In the genomic region with DNA sequence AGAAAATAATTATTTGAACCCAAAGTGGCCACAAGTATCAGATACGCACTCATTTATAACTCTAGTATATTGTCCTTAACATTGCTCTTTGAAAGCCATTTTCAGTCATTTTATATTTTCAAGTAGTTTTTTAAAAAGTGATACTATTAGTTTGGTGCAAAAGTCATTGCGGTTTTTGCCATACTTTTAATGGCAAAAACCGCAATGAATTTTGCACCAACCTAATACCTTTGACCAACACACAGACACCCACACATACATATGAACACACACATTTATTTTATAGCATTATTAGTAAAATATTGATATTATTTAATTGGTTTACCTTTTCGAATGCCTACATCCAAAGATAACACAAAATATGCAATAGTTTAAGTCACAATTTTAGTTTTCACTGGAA, we compare ENCODE assay signal across 29 cellular contexts.
"Had no signal": no experiment of that assay in that cellular context is flagged by ENCODE, and none has a peak within 500 bp of the region (broad histone marks: within the 10 kb centered on the region; RNA-seq: fewer than 3 reads in every experiment).

No MANE protein-coding gene starts in this region.

- DNase-seq: stimulated activated CD4-positive, alpha-beta T cell treated with anti-CD3 and anti-CD28 coated beads, Interleukin-2, amount 100 ng/mL, for 48 hours; stimulated activated CD4-positive, alpha-beta T cell treated with anti-CD3 and anti-CD28 coated beads, Interleukin-4, amount 100 ng/mL, for 1 hour; stimulated activated CD4-positive, alpha-beta T cell treated with anti-CD3 and anti-CD28 coated beads, Interleukin-4, amount 100 ng/mL, for 24 hours; stimulated activated CD4-positive, alpha-beta T cell treated with anti-CD3 and anti-CD28 coated beads, Interleukin-4, amount 100 ng/mL, for 4 hours; stimulated activated CD8-positive, alpha-beta memory T cell treated with anti-CD3 and anti-CD28 coated beads, Interleukin-4, amount 100 ng/mL, for 48 hours; stimulated activated naive B cell treated with anti-CD40 and anti-IgM and Interleukin-4, amounts not matched to agents 10 μg/mL and 1 μg/mL and 100 μg/mL, for 72 hours; stimulated activated naive CD4-positive, alpha-beta T cell; stimulated activated naive CD4-positive, alpha-beta T cell treated with Interleukin-2 at 50 U/mL for 16 hours; stimulated activated naive CD8-positive, alpha-beta T cell treated with anti-CD3 and anti-CD28 coated beads, Interleukin-15, amount 100 ng/mL, for 72 hours; stimulated activated naive CD8-positive, alpha-beta T cell treated with anti-CD3 and anti-CD28 coated beads, Interleukin-15, Interleukin-2, amounts not matched to agents 100 U/mL and 50 U/mL, for 24 hours; stomach; substantia nigra; testis; thyroid gland; tibial artery; transverse colon; trophoblast cell; upper lobe of left lung; upper lobe of right lung; uterus had no signal

- H3K27ac ChIP-seq: stomach, suprapubic skin, testis, thoracic aorta, thyroid gland, tibial artery, tibial nerve, transverse colon, upper lobe of left lung, upper lobe of right lung, uterus, vagina had no signal

- H3K36me3 Mint-ChIP-seq: stimulated activated effector memory CD8-positive, alpha-beta T cell treated with anti-CD3 and anti-CD28 coated beads, Interleukin-12 subunit alpha, Interleukin-12 subunit beta, amount 100 ng/mL, for 72 hours; stimulated activated memory B cell treated with anti-CD40 and anti-IgM and Interleukin-4, amounts not matched to agents 10 μg/mL and 1 μg/mL and 100 μg/mL, for 72 hours; stimulated activated naive B cell treated with anti-CD40 and anti-IgM and Interleukin-4, amounts not matched to agents 10 μg/mL and 1 μg/mL and 100 μg/mL, for 72 hours; type B pancreatic cell had no signal

- H3K4me3 ChIP-seq: stomach, suprapubic skin, testis, thoracic aorta, thyroid gland, tibial artery, tibial nerve, transverse colon, upper lobe of left lung, upper lobe of right lung, uterus, vagina had no signal

- H3K27ac Mint-ChIP-seq: stimulated activated effector memory CD8-positive, alpha-beta T cell treated with anti-CD3 and anti-CD28 coated beads, Interleukin-12 subunit alpha, Interleukin-12 subunit beta, amount 100 ng/mL, for 72 hours; stimulated activated memory B cell treated with anti-CD40 and anti-IgM and Interleukin-4, amounts not matched to agents 10 μg/mL and 1 μg/mL and 100 μg/mL, for 72 hours; stimulated activated naive B cell treated with anti-CD40 and anti-IgM and Interleukin-4, amounts not matched to agents 10 μg/mL and 1 μg/mL and 100 μg/mL, for 72 hours; stimulated activated naive CD8-positive, alpha-beta T cell treated with anti-CD3 and anti-CD28 coated beads, Interleukin-15, amount 100 ng/mL, for 72 hours; stimulated activated naive CD8-positive, alpha-beta T cell treated with anti-CD3 and anti-CD28 coated beads, Interleukin-15, Interleukin-2, amounts not matched to agents 100 ng/mL and 50 ng/mL, for 24 hours; type B pancreatic cell had no signal

- H3K4me3 Mint-ChIP-seq: stimulated activated effector memory CD8-positive, alpha-beta T cell treated with anti-CD3 and anti-CD28 coated beads, Interleukin-12 subunit alpha, Interleukin-12 subunit beta, amount 100 ng/mL, for 72 hours; stimulated activated memory B cell treated with anti-CD40 and anti-IgM and Interleukin-4, amounts not matched to agents 10 μg/mL and 1 μg/mL and 100 μg/mL, for 72 hours; stimulated activated naive B cell treated with anti-CD40 and anti-IgM and Interleukin-4, amounts not matched to agents 10 μg/mL and 1 μg/mL and 100 μg/mL, for 72 hours; stimulated activated naive CD8-positive, alpha-beta T cell treated with anti-CD3 and anti-CD28 coated beads, Interleukin-15, amount 100 ng/mL, for 72 hours; stimulated activated naive CD8-positive, alpha-beta T cell treated with anti-CD3 and anti-CD28 coated beads, Interleukin-15, Interleukin-2, amounts not matched to agents 100 ng/mL and 50 ng/mL, for 24 hours; type B pancreatic cell had no signal

- H3K9me3 ChIP-seq: stomach, suprapubic skin, testis, thoracic aorta, thyroid gland, tibial artery, tibial nerve, transverse colon, upper lobe of left lung, upper lobe of right lung, uterus, vagina had no signal

- H3K4me1 Mint-ChIP-seq: stimulated activated effector memory CD8-positive, alpha-beta T cell treated with anti-CD3 and anti-CD28 coated beads, Interleukin-12 subunit alpha, Interleukin-12 subunit beta, amount 100 ng/mL, for 72 hours; stimulated activated memory B cell treated with anti-CD40 and anti-IgM and Interleukin-4, amounts not matched to agents 10 μg/mL and 1 μg/mL and 100 μg/mL, for 72 hours; stimulated activated naive B cell treated with anti-CD40 and anti-IgM and Interleukin-4, amounts not matched to agents 10 μg/mL and 1 μg/mL and 100 μg/mL, for 72 hours; stimulated activated naive CD8-positive, alpha-beta T cell treated with anti-CD3 and anti-CD28 coated beads, Interleukin-15, amount 100 ng/mL, for 72 hours had no signal

- FAIRE-seq: urothelium cell line had no signal

- H3K36me3 ChIP-seq: stomach, suprapubic skin, thoracic aorta, thyroid gland, tibial artery, tibial nerve, transverse colon, upper lobe of left lung, upper lobe of right lung, vagina had no signal

- ATAC-seq: stimulated activated effector memory CD8-positive, alpha-beta T cell treated with anti-CD3 and anti-CD28 coated beads, Interleukin-12 subunit alpha, Interleukin-12 subunit beta, amount 100 ng/mL, for 72 hours; stimulated activated memory B cell treated with anti-CD40 and anti-IgM and Interleukin-4, amounts not matched to agents 10 μg/mL and 1 μg/mL and 100 μg/mL, for 72 hours; stimulated activated naive B cell treated with anti-CD40 and anti-IgM and Interleukin-4, amounts not matched to agents 10 μg/mL and 1 μg/mL and 100 μg/mL, for 72 hours; stimulated activated naive CD8-positive, alpha-beta T cell treated with anti-CD3 and anti-CD28 coated beads, Interleukin-15, amount 100 ng/mL, for 72 hours; stimulated activated naive CD8-positive, alpha-beta T cell treated with anti-CD3 and anti-CD28 coated beads, Interleukin-15, Interleukin-2, amounts not matched to agents 100 U/mL and 50 U/mL, for 24 hours; upper lobe of right lung had no signal

- H3K27me3 Mint-ChIP-seq: stimulated activated memory B cell treated with anti-CD40 and anti-IgM and Interleukin-4, amounts not matched to agents 10 μg/mL and 1 μg/mL and 100 μg/mL, for 72 hours; stimulated activated naive B cell treated with anti-CD40 and anti-IgM and Interleukin-4, amounts not matched to agents 10 μg/mL and 1 μg/mL and 100 μg/mL, for 72 hours; stimulated activated naive CD8-positive, alpha-beta T cell treated with anti-CD3 and anti-CD28 coated beads, Interleukin-15, amount 100 ng/mL, for 72 hours; stimulated activated naive CD8-positive, alpha-beta T cell treated with anti-CD3 and anti-CD28 coated beads, Interleukin-15, Interleukin-2, amounts not matched to agents 100 ng/mL and 50 ng/mL, for 24 hours; type B pancreatic cell had no signal

- H3K9me3 Mint-ChIP-seq: stimulated activated memory B cell treated with anti-CD40 and anti-IgM and Interleukin-4, amounts not matched to agents 10 μg/mL and 1 μg/mL and 100 μg/mL, for 72 hours; type B pancreatic cell had no signal

- H3K27me3 ChIP-seq: stomach, suprapubic skin, testis, thyroid gland, tibial artery, tibial nerve, transverse colon, upper lobe of left lung, upper lobe of right lung, uterus, vagina had no signal

- H3K4me1 ChIP-seq: stomach, suprapubic skin, testis, thyroid gland, tibial artery, tibial nerve, transverse colon, upper lobe of left lung, upper lobe of right lung, uterus, vagina had no signal
